In genomic region chr12:106301241-106301610, GRCh38 we compare ENCODE assay signal across 8 cellular contexts.
DNase-seq lines count a peak whose midpoint lies in the region; FAIRE-seq and TF ChIP-seq lines count a peak whose summit lies in the region.

No MANE protein-coding gene starts in this region.

- peaks cover 11% of the 10 kb centered on the region for H3K36me3 Mint-ChIP-seq in dendritic cell treated with granulocyte-macrophage colony-stimulating factor and Interleukin-4, amounts not matched to agents 40 ng/mL and 50 ng/mL, for 4 days (ENCODE audit: low read depth)
- no peaks in the 10 kb centered on the region for H3K36me3 Mint-ChIP-seq in nephron progenitor cell (ENCODE audit: low read depth)

- no peaks in the 10 kb centered on the region for H3K27me3 Mint-ChIP-seq in dendritic cell treated with granulocyte-macrophage colony-stimulating factor and Interleukin-4, amounts not matched to agents 40 ng/mL and 50 ng/mL, for 4 days
- peaks cover 20% of the 10 kb centered on the region for H3K27me3 Mint-ChIP-seq in nephron progenitor cell (ENCODE audit: low read depth, poor library complexity)

- no peaks in the 10 kb centered on the region for H3K36me3 ChIP-seq in BLaER1
- no peaks in the 10 kb centered on the region for H3K36me3 ChIP-seq in Loucy (ENCODE audit: insufficient read depth, low read length)

- no peaks in the 10 kb centered on the region for H3K9me3 Mint-ChIP-seq in dendritic cell treated with granulocyte-macrophage colony-stimulating factor and Interleukin-4, amounts not matched to agents 40 ng/mL and 50 ng/mL, for 4 days
- no peaks in the 10 kb centered on the region for H3K9me3 Mint-ChIP-seq in nephron progenitor cell

- H3K9ac ChIP-seq in BLaER1 = no peak overlapping the region
- H3K9ac ChIP-seq in Loucy (ENCODE audit: low read depth, low read length, poor library complexity, severe bottlenecking) = no peak overlapping the region

- no peaks in the 10 kb centered on the region for H3K9me3 ChIP-seq in BLaER1
- H3K9me3 ChIP-seq in Loucy (ENCODE audit: insufficient read depth, low read depth, low read length) = no peaks in the 10 kb centered on the region

- no peaks in the 10 kb centered on the region for H3K9me2 ChIP-seq in Loucy (replicated peaks; ENCODE audit: low read depth, low read length)

- H3K4me3 ChIP-seq in BLaER1 (0 out of 2 replicates have a peak overlapping the region, but pooled peaks have one; percentile 94), Loucy (ENCODE audit: low read length, poor library complexity, severe bottlenecking) (peak overlapping the region; percentile 83)

- no peaks in the 10 kb centered on the region for H3F3A ChIP-seq in Loucy (ENCODE audit: low read depth)

- no peak overlapping the region for H3K4me3 Mint-ChIP-seq in dendritic cell treated with granulocyte-macrophage colony-stimulating factor and Interleukin-4, amounts not matched to agents 40 ng/mL and 50 ng/mL, for 4 days
- peak overlapping the region; percentile 83 for H3K4me3 Mint-ChIP-seq in nephron progenitor cell

- peaks cover 44% of the 10 kb centered on the region for H3K4me1 ChIP-seq in BLaER1
- peaks cover 10% of the 10 kb centered on the region for H3K4me1 ChIP-seq in Loucy (ENCODE audit: insufficient read depth, low read length, poor library complexity, severe bottlenecking)

- FAIRE-seq in HTR-8/SVneo (lab: Jason Lieb, UNC) = no peak

- H2AFZ ChIP-seq in Loucy (ENCODE audit: low read length) = peak overlapping the region; percentile 91

- no peak overlapping the region for H3K27ac ChIP-seq in BLaER1

- intact Hi-C loops in dendritic cell treated with granulocyte-macrophage colony-stimulating factor and Interleukin-4, amounts not matched to agents 40 ng/mL and 50 ng/mL, for 4 days (cut with micrococcal nuclease) = no loop called here

- TF ChIP-seq CTCF in Loucy (conservative IDR thresholded peaks at IDR 0.05; ENCODE audit: low read length) = no peak
- no peak for TF ChIP-seq CTCF in nephron progenitor cell (IDR thresholded peaks at IDR 0.05)

- H3K4me2 ChIP-seq in BLaER1 (peak overlapping the region; percentile 83), Loucy (ENCODE audit: low read depth, low read length, poor library complexity, severe bottlenecking) (peak overlapping the region; percentile 84)

- no peaks in the 10 kb centered on the region for H3K79me2 ChIP-seq in Loucy (ENCODE audit: insufficient read depth, low read length)

- H3K27me3 ChIP-seq in BLaER1 (no peaks in the 10 kb centered on the region), Loucy (ENCODE audit: insufficient read depth, low read length, poor library complexity, severe bottlenecking) (no peaks in the 10 kb centered on the region)

- peaks cover 39% of the 10 kb centered on the region for H3K4me1 Mint-ChIP-seq in dendritic cell treated with granulocyte-macrophage colony-stimulating factor and Interleukin-4, amounts not matched to agents 40 ng/mL and 50 ng/mL, for 4 days (ENCODE audit: low read depth)
- H3K4me1 Mint-ChIP-seq in nephron progenitor cell = peaks cover 54% of the 10 kb centered on the region

- DNase-seq in nephron progenitor cell (no peak), NCI-H1694 (lab: John Stamatoyannopoulos, UW) (no peak), HTR-8/SVneo (ENCODE audit: insufficient read length, low spot score) (no peak), NCI-H526 treated with DMSO at 0.1 percent for 48 hours (lab: John Stamatoyannopoulos, UW) (no peak), NOMO-1 treated with DMSO at 0.1 percent for 48 hours (lab: John Stamatoyannopoulos, UW; ENCODE audit: unreplicated experiment) (no peak)

- H4K20me1 ChIP-seq in BLaER1 (no peaks in the 10 kb centered on the region), Loucy (ENCODE audit: insufficient read depth, low read length, poor library complexity, severe bottlenecking) (no peaks in the 10 kb centered on the region)

- H3K27ac Mint-ChIP-seq in dendritic cell treated with granulocyte-macrophage colony-stimulating factor and Interleukin-4, amounts not matched to agents 40 ng/mL and 50 ng/mL, for 4 days = peak overlapping the region; percentile 99
- H3K27ac Mint-ChIP-seq in nephron progenitor cell = peak overlapping the region; percentile 94
